ENCODE assay signal across 8 cellular contexts in genomic region chr5:111153483-111153882, GRCh38.
"Had no signal": no experiment of that assay in that cellular context is flagged by ENCODE, and none has a peak within 500 bp of the region (broad histone marks: within the 10 kb centered on the region; RNA-seq: fewer than 3 reads in every experiment).

No MANE protein-coding gene starts in this region.

- H3K4me1 ChIP-seq: HAP-1 had no signal

- H3K9me3 ChIP-seq: HAP-1 had no signal

- H3K27ac ChIP-seq: GM23248, HL-60 had no signal

- H3K36me3 ChIP-seq: HAP-1 had no signal

- ATAC-seq: HCT116, K562 had no signal

- H2AFZ ChIP-seq: GM23248 had no signal

- H3K9ac ChIP-seq: GM23248 had no signal

- DNase-seq: GM23248, GOT3, H7, IMR-90 had no signal

- H3K4me3 ChIP-seq: GM23248, HAP-1, K562 had no signal
